Comparison of ENCODE assay signal across 23 cellular contexts in the genomic region with DNA sequence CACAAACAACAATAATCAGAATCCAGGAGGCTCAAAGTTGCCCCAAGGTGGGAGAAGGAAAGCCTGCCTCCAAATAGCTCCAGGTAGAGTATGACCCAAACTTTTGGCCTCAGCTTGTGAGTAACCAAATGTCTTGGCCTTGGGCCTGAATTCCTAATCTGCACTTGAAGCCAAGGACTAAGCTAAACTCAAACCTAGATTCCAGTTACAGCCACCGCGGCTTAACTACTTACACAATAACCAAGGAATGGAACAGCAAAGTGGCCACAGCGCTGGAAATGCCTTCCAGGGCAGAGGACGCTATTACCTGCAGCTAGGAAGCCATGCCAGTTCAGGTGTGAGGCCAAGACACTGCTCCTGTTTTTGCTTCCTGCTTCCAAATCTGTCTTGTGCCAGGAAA. TPM values are rescaled to one million over a fixed set of nuclear protein-coding genes. Genes with fewer than 3 reads are reported as not detected.
DNase-seq lines count a peak whose midpoint lies in the region; ATAC-seq and TF ChIP-seq lines count a peak whose summit lies in the region.
"Had no signal": no experiment of that assay in that cellular context is flagged by ENCODE, and none has a peak within 500 bp of the region (broad histone marks: within the 10 kb centered on the region; RNA-seq: fewer than 3 reads in every experiment).

No MANE protein-coding gene starts in this region.

- WGBS in IMR-90 (ENCODE audit: extremely low coverage in 2 of 2, insufficient read length in 1 of 2), 2 experiments = no CpG with 5 or more reads among the region's 4 CpGs

- H3K36me3 Mint-ChIP-seq in MCF 10A (ENCODE audit: insufficient read depth, unreplicated experiment) (no peaks in the 10 kb centered on the region), progenitor cell of endocrine pancreas (ENCODE audit: insufficient read depth) (peaks cover 23% of the 10 kb centered on the region)
- H3K36me3 Mint-ChIP-seq: natural killer cell had no signal

- peaks cover 38 to 64% of the 10 kb centered on the region in 2 experiments for H3K79me1 ChIP-seq in IMR-90 (ENCODE audit: low read depth in 1 of 2, low read length in 2 of 2)

- intact Hi-C loops in IMR-90 (cut with micrococcal nuclease) (no loop called here), MCF 10A (cut with micrococcal nuclease) (no loop called here)

- dilution Hi-C loops in IMR-90 (cut with HindIII; ENCODE audit: low sequenced_read_pairs, unreplicated experiment) = no loop called here

- H4K8ac ChIP-seq in IMR-90 (ENCODE audit: low read depth in 2 of 2, low read length in 2 of 2) = no peak overlapping the region

- H3K27ac Mint-ChIP-seq in MCF 10A (ENCODE audit: low read depth, unreplicated experiment) = no peak overlapping the region
- H3K27ac Mint-ChIP-seq in progenitor cell of endocrine pancreas = peak overlapping the region; percentile 10
- H3K27ac Mint-ChIP-seq: activated CD4-positive, alpha-beta memory T cell treated with anti-CD3 and anti-CD28 coated beads, Interleukin-2, amount 10 ng/mL, durations not matched to agents 7 days and 5 days; CD8-positive, alpha-beta memory T cell; natural killer cell; stimulated activated naive B cell treated with anti-CD40 and anti-IgM and Interleukin-4, amounts not matched to agents 10 μg/mL and 1 μg/mL and 100 μg/mL, for 72 hours had no signal

- in situ Hi-C loops in IMR-90 (cut with MboI; ENCODE audit: low sequenced_read_pairs) = loop anchor here (25.0 kb wide), 1 partner anchor 593 kb away; the partner anchor contains the start of gene APMAP

- H3K27ac ChIP-seq in IMR-90 (ENCODE audit: insufficient read depth, low read length) = no peak overlapping the region
- H3K27ac ChIP-seq: pancreas, tibial nerve had no signal

- no peak overlapping the region for H2AFZ ChIP-seq in IMR-90 (replicated peaks; ENCODE audit: low read length, poor library complexity)

- TF ChIP-seq POLR2A in IMR-90 (IDR thresholded peaks at IDR 0.05; ENCODE audit: low read depth, low read length) = no peak

- no peaks in the 10 kb centered on the region for H3K27me3 Mint-ChIP-seq in MCF 10A (ENCODE audit: insufficient read depth, unreplicated experiment)
- no peaks in the 10 kb centered on the region for H3K27me3 Mint-ChIP-seq in progenitor cell of endocrine pancreas

- H3K4me1 ChIP-seq in IMR-90 (ENCODE audit: control insufficient read depth, insufficient read depth, low read length) = peaks cover 10% of the 10 kb centered on the region
- H3K4me1 ChIP-seq: pancreas had no signal

- DNase-seq in IMR-90 (peak; percentile 27), MCF 10A (ENCODE audit: unreplicated experiment) (peak; percentile 80), fibroblast of the aortic adventitia (ENCODE audit: low read depth) (peak; percentile 72), progenitor cell of endocrine pancreas (ENCODE audit: low spot score, unreplicated experiment) (no peak), NCI-H2171 treated with DMSO at 0.1 percent for 48 hours (lab: John Stamatoyannopoulos, UW) (no peak), cerebellum (ENCODE audit: low spot score) (no peak)
- DNase-seq: activated CD4-positive, alpha-beta memory T cell treated with anti-CD3 and anti-CD28 coated beads, Interleukin-2, amount 10 ng/mL, durations not matched to agents 7 days and 5 days; activated CD4-positive, CD25-positive, alpha-beta regulatory T cell; amygdala; CD8-positive, alpha-beta memory T cell; DMS53; mesendoderm; natural killer cell; NCI-H1105 treated with DMSO at 0.1 percent for 48 hours; NCI-H2081 treated with DMSO at 0.1 percent for 48 hours; NCI-H526; stimulated activated CD4-positive, alpha-beta T cell treated with anti-CD3 and anti-CD28 coated beads, Interleukin-2, amount 100 ng/mL, for 24 hours; stimulated activated naive B cell treated with anti-CD40 and anti-IgM and Interleukin-4, amounts not matched to agents 10 μg/mL and 1 μg/mL and 100 μg/mL, for 72 hours had no signal

- no peaks in the 10 kb centered on the region for H3K27me3 ChIP-seq in IMR-90 (ENCODE audit: control insufficient read depth, insufficient read depth, low read length)
- H3K27me3 ChIP-seq: pancreas, tibial nerve had no signal

- no peaks in the 10 kb centered on the region for H3K9me3 ChIP-seq in IMR-90 (ENCODE audit: control insufficient read depth, insufficient read depth, low read length)
- H3K9me3 ChIP-seq: pancreas, tibial nerve had no signal

- TF ChIP-seq RAD21 in IMR-90 (IDR thresholded peaks at IDR 0.05; ENCODE audit: low read length) = no peak

- H4K20me1 ChIP-seq in IMR-90 (ENCODE audit: insufficient read depth, low read length) = peaks cover 19% of the 10 kb centered on the region

- no peak overlapping the region for H2AK9ac ChIP-seq in IMR-90 (replicated peaks; ENCODE audit: low read depth, low read length, poor library complexity)

- no peak overlapping the region for H2BK20ac ChIP-seq in IMR-90 (ENCODE audit: low read depth, low read length)

- H2BK120ac ChIP-seq in IMR-90 (ENCODE audit: low read depth, low read length) = no peak overlapping the region

- no peak for ATAC-seq in IMR-90 (ENCODE audit: low read depth)
- ATAC-seq in GM21367 (IDR thresholded peaks at IDR 0.05; ENCODE audit: unreplicated experiment) = no peak
- ATAC-seq in GM21786 (IDR thresholded peaks at IDR 0.05; ENCODE audit: unreplicated experiment) = no peak
- ATAC-seq: natural killer cell; pancreas; SK-N-SH treated with all-trans-retinoic acid at 6 μM for 48 hours; stimulated activated naive B cell treated with anti-CD40 and anti-IgM and Interleukin-4, amounts not matched to agents 10 μg/mL and 1 μg/mL and 100 μg/mL, for 72 hours had no signal

- no peak overlapping the region for H4K91ac ChIP-seq in IMR-90 (ENCODE audit: insufficient read depth, low read depth, low read length)

- H3K14ac ChIP-seq in IMR-90 (replicated peaks; ENCODE audit: low read depth, low read length) = no peak overlapping the region

- peaks cover 3% of the 10 kb centered on the region; the same call in 1 of the 2 replicates for H3K36me3 ChIP-seq in IMR-90 (ENCODE audit: control insufficient read depth, insufficient read depth, low read length)
- H3K36me3 ChIP-seq: pancreas, tibial nerve had no signal

- TF ChIP-seq CTCF in IMR-90 (conservative IDR thresholded peaks at IDR 0.05; ENCODE audit: low read depth, low read length) (no peak), MCF 10A (IDR thresholded peaks at IDR 0.05; ENCODE audit: unreplicated experiment) (no peak), fibroblast of the aortic adventitia (IDR thresholded peaks at IDR 0.05; ENCODE audit: insufficient read depth, low read length) (no peak), progenitor cell of endocrine pancreas (IDR thresholded peaks at IDR 0.05; ENCODE audit: unreplicated experiment) (no peak)

- CTCF ChIA-PET in IMR-90 (lab: Yijun Ruan, JAX) = no interaction called here
- CTCF ChIA-PET in MCF 10A (lab: Yijun Ruan, JAX) = interaction anchor here (0.6 to 1.0 kb wide), 6 partner anchors 11 to 205 kb away, joined by 3 to 8 read pairs (median 5); no protein-coding TSS in a partner anchor

- H3K9ac ChIP-seq in IMR-90 (ENCODE audit: low read depth, low read length) = no peak overlapping the region

- H2AK5ac ChIP-seq in IMR-90 (ENCODE audit: low read depth, low read length) = no peak overlapping the region

- no peak overlapping the region for H2BK15ac ChIP-seq in IMR-90 (ENCODE audit: low read depth, low read length)

- H3K9me3 Mint-ChIP-seq in MCF 10A (ENCODE audit: unreplicated experiment) (no peaks in the 10 kb centered on the region), progenitor cell of endocrine pancreas (ENCODE audit: low read depth) (peaks cover 3% of the 10 kb centered on the region)
- H3K9me3 Mint-ChIP-seq: activated CD4-positive, alpha-beta memory T cell treated with anti-CD3 and anti-CD28 coated beads, Interleukin-2, amount 10 ng/mL, durations not matched to agents 7 days and 5 days; CD8-positive, alpha-beta memory T cell; natural killer cell had no signal

- no peak overlapping the region for H3K4me3 Mint-ChIP-seq in MCF 10A (ENCODE audit: unreplicated experiment)
- H3K4me3 Mint-ChIP-seq in progenitor cell of endocrine pancreas (ENCODE audit: low read depth) = no peak overlapping the region
- H3K4me3 Mint-ChIP-seq: activated CD4-positive, alpha-beta memory T cell treated with anti-CD3 and anti-CD28 coated beads, Interleukin-2, amount 10 ng/mL, durations not matched to agents 7 days and 5 days; CD8-positive, alpha-beta memory T cell; natural killer cell; stimulated activated naive B cell treated with anti-CD40 and anti-IgM and Interleukin-4, amounts not matched to agents 10 μg/mL and 1 μg/mL and 100 μg/mL, for 72 hours had no signal

- H3K4ac ChIP-seq in IMR-90 (ENCODE audit: low read depth, low read length) = no peak overlapping the region

- H3K4me2 ChIP-seq in IMR-90 (ENCODE audit: low read depth, low read length) = no peak overlapping the region

- POLR2A ChIA-PET in IMR-90 (lab: Charles Lee; ENCODE audit: unreplicated experiment) (no interaction called here), MCF 10A (lab: Yijun Ruan, JAX) (interaction anchor here (0.6 to 1.3 kb wide), 5 partner anchors 10 to 284 kb away, joined by 3 to 6 read pairs (median 4); no protein-coding TSS in a partner anchor)

- BruUV-seq in IMR-90 (replicated peaks; lab: Mats Ljungman, UMichigan) (no TSS peak), MCF 10A (replicated peaks; lab: Mats Ljungman, UMichigan) (no TSS peak)

- H3K4me3 ChIP-seq in IMR-90 (ENCODE audit: insufficient read depth, low read depth, low read length) (no peak overlapping the region), fibroblast of the aortic adventitia (ENCODE audit: low read depth, low read length) (no peak overlapping the region)
- H3K4me3 ChIP-seq: pancreas, tibial nerve had no signal

- H3K56ac ChIP-seq in IMR-90 (ENCODE audit: extremely low read depth, insufficient read depth, low read length) = no peak overlapping the region

- no peak overlapping the region for H3K23ac ChIP-seq in IMR-90 (ENCODE audit: low read depth, low read length)

- H3K9me1 ChIP-seq in IMR-90 (ENCODE audit: insufficient read depth, low read length) = peaks cover 9% of the 10 kb centered on the region

- H3K4me1 Mint-ChIP-seq in MCF 10A (ENCODE audit: insufficient read depth, unreplicated experiment) (no peaks in the 10 kb centered on the region), progenitor cell of endocrine pancreas (ENCODE audit: low read depth) (peaks cover 49% of the 10 kb centered on the region)

- no peak overlapping the region for H3K18ac ChIP-seq in IMR-90 (ENCODE audit: low read depth, low read length)

- H4K5ac ChIP-seq in IMR-90 (ENCODE audit: low read depth, low read length) = no peak overlapping the region

- H2BK5ac ChIP-seq in IMR-90 (ENCODE audit: low read depth, low read length, poor library complexity, severe bottlenecking) = no peak overlapping the region

RNA-seq across cellular contexts. Expression of gene NINL, which starts 4.6 kb away (rescaled TPM):
- total RNA-seq in IMR-90 (2012; rRNA removed) (3.0 and 3.6 TPM in 2 replicates), MCF 10A (2022) (1.2 and 1.3 TPM in 2 replicates), fibroblast of the aortic adventitia (ENCODE audit: low replicate concordance) (6.5 and 31.0 TPM in 2 replicates), progenitor cell of endocrine pancreas (114 and 125 TPM in 2 replicates), cerebellum (26.9 TPM)
- 10.4 and 11.2 TPM in 2 replicates for polyA plus RNA-seq in IMR-90 (2012; rRNA removed)
- polyA plus RNA-seq in IMR-90 (2012; cell fraction: cytosol; rRNA removed) = 4.6 and 6.5 TPM in 2 replicates
- polyA plus RNA-seq in IMR-90 (2012; cell fraction: nucleus; rRNA removed; ENCODE audit: low replicate concordance) = 41.6 and 58.2 TPM in 2 replicates

RNA-seq across cellular contexts. Expression of gene NANP, which starts 43.1 kb away (rescaled TPM):
- total RNA-seq in IMR-90 (2012; rRNA removed) (7.2 and 10.0 TPM in 2 replicates), MCF 10A (2022) (5.2 and 5.7 TPM in 2 replicates), fibroblast of the aortic adventitia (ENCODE audit: low replicate concordance) (9.3 and 13.7 TPM in 2 replicates), progenitor cell of endocrine pancreas (3.3 and 4.0 TPM in 2 replicates), cerebellum (4.0 TPM)
- polyA plus RNA-seq in IMR-90 (2012; rRNA removed) = 4.0 and 4.9 TPM in 2 replicates
- polyA plus RNA-seq in IMR-90 (2012; cell fraction: cytosol; rRNA removed) = 1.0 and 1.7 TPM in 2 replicates
- 0.32 and 1.8 TPM in 2 replicates for polyA plus RNA-seq in IMR-90 (2012; cell fraction: nucleus; rRNA removed; ENCODE audit: low replicate concordance)

Comparison
In these comparisons a context has a peak if more than half of its experiments do, and no peak if none do; other contexts are left out.
1. DNase-seq: peak in IMR-90 (single experiment), MCF 10A (single experiment) and fibroblast of the aortic adventitia (single experiment); none in progenitor cell of endocrine pancreas (single experiment), NCI-H2171 treated with DMSO at 0.1 percent for 48 hours (single experiment) and cerebellum (single experiment).